ENCODE assay signal across 1 cellular context in the genomic region with DNA sequence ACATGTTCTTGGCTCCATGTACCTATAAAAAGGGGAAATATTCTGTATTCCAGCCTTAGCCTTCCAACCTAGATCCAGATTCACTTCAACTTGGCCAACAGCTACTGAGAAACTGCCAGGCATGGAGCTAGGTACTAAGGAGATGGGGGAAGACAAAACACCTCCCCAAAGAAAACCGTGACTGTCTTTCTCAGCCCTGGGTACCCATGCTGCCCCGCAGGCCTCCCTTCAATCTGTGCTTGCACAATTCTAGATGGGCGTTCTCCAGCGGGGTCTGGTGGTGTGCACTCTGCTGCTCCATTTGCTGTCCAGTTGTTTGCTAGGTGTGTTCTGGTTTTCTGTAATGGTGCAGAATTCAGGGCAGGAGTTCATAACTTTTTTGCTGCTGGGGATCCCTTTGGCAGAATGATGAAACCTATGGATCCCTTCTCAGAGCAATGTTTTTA.
TF ChIP-seq lines count a peak whose summit lies in the region.

No MANE protein-coding gene starts in this region.

TF ChIP-seq in IMR-90, 13 proteins besides CTCF, POLR2A, EP300 and RAD21:
- TF ChIP-seq SMC3 (IDR thresholded peaks at IDR 0.05; ENCODE audit: low read depth, low read length), result no peak
- no peak for TF ChIP-seq RFX5 (IDR thresholded peaks at IDR 0.05; ENCODE audit: low read depth, low read length)
- no peak for TF ChIP-seq MAFK (IDR thresholded peaks at IDR 0.05; ENCODE audit: low read depth, low read length)
- no peak for TF ChIP-seq RCOR1 (IDR thresholded peaks at IDR 0.05; ENCODE audit: insufficient replicate concordance, low read length)
- no peak for TF ChIP-seq CHD1 (IDR thresholded peaks at IDR 0.05; ENCODE audit: low read depth, low read length)
